ENCODE assay signal across 26 cellular contexts in the genomic region with DNA sequence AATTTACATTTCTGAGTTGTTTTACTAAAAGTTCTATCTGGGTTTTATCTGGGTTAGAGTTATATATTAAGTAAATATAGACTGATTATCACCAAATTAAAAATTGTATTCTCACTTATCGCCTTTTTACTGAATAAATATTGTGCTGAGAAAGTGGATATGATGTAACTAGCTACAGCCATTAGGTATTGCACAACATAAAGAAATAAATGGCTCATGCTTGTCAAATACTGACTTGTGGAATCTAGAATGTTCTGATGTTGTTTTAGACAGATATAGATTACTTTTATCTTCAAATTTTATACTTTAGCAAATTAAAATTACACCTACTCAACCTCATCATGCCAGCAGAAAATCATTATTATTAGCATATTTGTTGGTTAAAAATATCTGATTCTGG.
"Had no signal": no experiment of that assay in that cellular context is flagged by ENCODE, and none has a peak within 500 bp of the region (broad histone marks: within the 10 kb centered on the region; RNA-seq: fewer than 3 reads in every experiment).

No MANE protein-coding gene starts in this region.

- ATAC-seq: gastroesophageal sphincter; heart left ventricle; left cardiac atrium; stimulated activated memory B cell treated with anti-CD40 and anti-IgM and Interleukin-4, amounts not matched to agents 10 μg/mL and 1 μg/mL and 100 μg/mL, for 72 hours; T-helper 17 cell had no signal

- H3K4me3 ChIP-seq: dorsolateral prefrontal cortex, esophagus squamous epithelium, gastroesophageal sphincter, heart left ventricle, ovary, prostate gland, right atrium auricular region, stomach, suprapubic skin, tibial nerve had no signal

- DNase-seq: activated CD4-positive, alpha-beta T cell treated with anti-CD3 and anti-CD28 coated beads for 4 hours; activated CD4-positive, alpha-beta T cell treated with anti-CD3 and anti-CD28 coated beads, Interleukin-2, amount 50 U/mL, for 48 hours; activated CD4-positive, CD25-positive, alpha-beta regulatory T cell; activated naive CD4-positive, alpha-beta T cell treated with Interleukin-2 at 50 U/mL for 16 hours; activated naive CD8-positive, alpha-beta T cell treated with anti-CD3 and anti-CD28 coated beads for 36 hours; activated T-cell treated with anti-CD3 and anti-CD28 coated beads, Interleukin-2, amount 50 U/mL, for 48 hours; amygdala; caudate nucleus; dorsolateral prefrontal cortex; esophagus squamous epithelium; heart left ventricle; islet precursor cell; left cardiac atrium; ovary; small intestine; stimulated activated CD4-positive, alpha-beta T cell treated with anti-CD3 and anti-CD28 coated beads, Interleukin-2, amount 100 ng/mL, for 24 hours; stomach; T-helper 17 cell had no signal

- H3K4me1 Mint-ChIP-seq: activated naive CD8-positive, alpha-beta T cell treated with anti-CD3 and anti-CD28 coated beads for 36 hours; nephron; stimulated activated memory B cell treated with anti-CD40 and anti-IgM and Interleukin-4, amounts not matched to agents 10 μg/mL and 1 μg/mL and 100 μg/mL, for 72 hours; T-helper 17 cell had no signal

- H3K36me3 Mint-ChIP-seq: activated naive CD8-positive, alpha-beta T cell treated with anti-CD3 and anti-CD28 coated beads for 36 hours; stimulated activated memory B cell treated with anti-CD40 and anti-IgM and Interleukin-4, amounts not matched to agents 10 μg/mL and 1 μg/mL and 100 μg/mL, for 72 hours had no signal

- H3K27ac ChIP-seq: dorsolateral prefrontal cortex, esophagus squamous epithelium, gastroesophageal sphincter, heart left ventricle, neutrophil, ovary, prostate gland, right atrium auricular region, stomach, suprapubic skin, tibial nerve had no signal

- H3K27ac Mint-ChIP-seq: activated naive CD8-positive, alpha-beta T cell treated with anti-CD3 and anti-CD28 coated beads for 36 hours; nephron; stimulated activated memory B cell treated with anti-CD40 and anti-IgM and Interleukin-4, amounts not matched to agents 10 μg/mL and 1 μg/mL and 100 μg/mL, for 72 hours; T-helper 17 cell had no signal

- H3K4me3 Mint-ChIP-seq: activated naive CD8-positive, alpha-beta T cell treated with anti-CD3 and anti-CD28 coated beads for 36 hours; nephron; stimulated activated memory B cell treated with anti-CD40 and anti-IgM and Interleukin-4, amounts not matched to agents 10 μg/mL and 1 μg/mL and 100 μg/mL, for 72 hours; T-helper 17 cell had no signal

- H3K27me3 Mint-ChIP-seq: activated naive CD8-positive, alpha-beta T cell treated with anti-CD3 and anti-CD28 coated beads for 36 hours; stimulated activated memory B cell treated with anti-CD40 and anti-IgM and Interleukin-4, amounts not matched to agents 10 μg/mL and 1 μg/mL and 100 μg/mL, for 72 hours; T-helper 17 cell had no signal

- H3K9me3 Mint-ChIP-seq: nephron had no signal
